Comparison of ENCODE assay signal across 22 cellular contexts in the genomic region with DNA sequence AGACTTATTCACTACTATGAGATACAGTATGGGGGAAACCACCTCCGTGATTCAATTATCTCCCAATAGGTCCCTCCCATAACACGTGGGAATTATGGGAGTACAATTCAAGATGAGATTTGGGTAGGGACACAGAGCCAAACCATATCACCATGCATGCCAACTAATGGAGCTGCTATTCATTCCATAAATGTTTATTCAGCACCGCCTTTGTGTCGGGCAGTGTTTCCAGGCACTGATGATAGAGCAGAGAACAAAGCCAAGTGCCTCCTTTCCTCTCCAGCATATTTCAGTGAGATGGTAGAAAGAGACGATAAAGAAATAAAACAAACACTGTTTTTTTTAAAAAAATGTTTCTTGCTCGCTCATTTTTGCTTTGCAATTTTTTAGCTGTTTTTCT.
"Had no signal": no experiment of that assay in that cellular context is flagged by ENCODE, and none has a peak within 500 bp of the region (broad histone marks: within the 10 kb centered on the region; RNA-seq: fewer than 3 reads in every experiment).

No MANE protein-coding gene starts in this region.

- H3K27me3 ChIP-seq: ascending aorta, cardiac muscle cell, colonic mucosa, vagina had no signal

- H3K9me3 ChIP-seq: ascending aorta, colonic mucosa, esophagus squamous epithelium, mucosa of descending colon, vagina had no signal

- H3K4me1 ChIP-seq: ascending aorta, colonic mucosa, esophagus squamous epithelium, left ventricle myocardium inferior, vagina had no signal

- H3K27ac ChIP-seq: ascending aorta, cardiac muscle cell, colonic mucosa, epithelial cell of prostate, esophagus squamous epithelium, left ventricle myocardium inferior, vagina, VCaP had no signal

- H3K4me3 ChIP-seq: ascending aorta, cardiac muscle cell, colonic mucosa, esophagus squamous epithelium, left ventricle myocardium inferior, mucosa of descending colon, vagina had no signal

- H3K36me3 ChIP-seq: ascending aorta, cardiac muscle cell, colonic mucosa, esophagus squamous epithelium, left ventricle myocardium inferior, vagina had no signal

- DNase-seq: activated CD4-positive, alpha-beta T cell treated with anti-CD3 and anti-CD28 coated beads for 4 hours; activated CD4-positive, alpha-beta T cell treated with anti-CD3 and anti-CD28 coated beads, Interleukin-2, amount 50 U/mL, for 48 hours; activated CD8-positive, alpha-beta memory T cell treated with anti-CD3 and anti-CD28 coated beads for 24 hours; activated effector memory CD4-positive, alpha-beta T cell treated with anti-CD3 and anti-CD28 coated beads, Interleukin-2, amount 50 U/mL, for 16 hours; activated naive CD4-positive, alpha-beta T cell treated with anti-CD3 and anti-CD28 coated beads for 36 hours; activated naive CD8-positive, alpha-beta T cell treated with anti-CD3 and anti-CD28 coated beads, Interleukin-2, amount 10 ng/mL, durations not matched to agents 7 days and 5 days; cerebellar nuclear complex; colonic mucosa; effector CD8-positive, alpha-beta T cell; esophagus squamous epithelium; foreskin melanocyte; islet precursor cell; left ventricle myocardium inferior; mucosa of descending colon; right cardiac atrium; stimulated activated CD4-positive, alpha-beta T cell treated with anti-CD3 and anti-CD28 coated beads, Interleukin-4, amount 100 ng/mL, for 1 hour; stimulated activated naive CD8-positive, alpha-beta T cell treated with anti-CD3 and anti-CD28 coated beads, Interleukin-15, Interleukin-2, amounts not matched to agents 100 U/mL and 50 U/mL, for 24 hours had no signal
